ENCODE assay signal across 28 cellular contexts in the genomic region with DNA sequence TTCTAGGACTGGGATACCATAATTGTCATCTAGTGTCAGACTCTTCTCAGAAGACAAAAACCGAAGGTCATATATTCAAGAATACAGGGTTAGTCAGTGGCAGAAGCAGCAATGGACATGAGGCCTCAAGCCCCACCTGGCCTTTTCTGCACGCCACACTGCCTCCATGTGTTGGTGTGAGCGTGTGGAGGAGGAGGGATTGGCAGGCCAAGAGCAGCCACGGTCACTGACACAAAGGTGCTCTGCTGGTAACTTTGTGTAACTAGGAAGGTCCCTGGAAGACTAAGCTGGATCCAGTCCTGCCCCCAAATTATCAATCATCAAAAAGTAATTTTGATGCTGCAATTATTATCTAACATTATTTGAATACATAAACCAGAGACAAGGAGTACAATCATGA. TPM values are rescaled to one million over a fixed set of nuclear protein-coding genes. Genes with fewer than 3 reads are reported as not detected.
"Had no signal": no experiment of that assay in that cellular context is flagged by ENCODE, and none has a peak within 500 bp of the region (broad histone marks: within the 10 kb centered on the region; RNA-seq: fewer than 3 reads in every experiment).

No MANE protein-coding gene starts in this region.

- H3K9me3 Mint-ChIP-seq: activated naive CD4-positive, alpha-beta T cell treated with anti-CD3 and anti-CD28 coated beads, Interleukin-2, amount 50 U/mL, for 24 hours had no signal

- H3K4me3 Mint-ChIP-seq: activated naive CD4-positive, alpha-beta T cell treated with anti-CD3 and anti-CD28 coated beads, Interleukin-2, amount 50 U/mL, for 24 hours; dendritic cell treated with granulocyte-macrophage colony-stimulating factor and Interleukin-4, amounts not matched to agents 40 ng/mL and 50 ng/mL, for 4 days; naive thymus-derived CD4-positive, alpha-beta T cell; neural crest cell; T-helper 2 cell treated with Interferon-gamma antibody and Interleukin-4, amounts not matched to agents 5 μg/mL and 100 μg/mL, for 36 hours had no signal

- H3K4me1 ChIP-seq: body of pancreas, heart right ventricle, lower lobe of right lung, sigmoid colon, upper lobe of left lung had no signal

- H3K27me3 Mint-ChIP-seq: activated naive CD4-positive, alpha-beta T cell treated with anti-CD3 and anti-CD28 coated beads, Interleukin-2, amount 50 U/mL, for 24 hours had no signal

- ATAC-seq: body of pancreas; heart right ventricle; left lobe of liver; lower lobe of right lung; naive thymus-derived CD4-positive, alpha-beta T cell had no signal

- H3K27me3 ChIP-seq: body of pancreas, sigmoid colon, upper lobe of left lung had no signal

- H3K27ac ChIP-seq: body of pancreas, heart right ventricle, lower lobe of right lung, sigmoid colon, thoracic aorta, upper lobe of left lung, VCaP had no signal

- H3K4me2 ChIP-seq: smooth muscle cell had no signal

- H3K9me3 ChIP-seq: body of pancreas had no signal

- H3K36me3 ChIP-seq: heart right ventricle, lower lobe of right lung, sigmoid colon, thoracic aorta, upper lobe of left lung had no signal

- H3K4me3 ChIP-seq: body of pancreas, heart right ventricle, lower lobe of right lung, sigmoid colon, smooth muscle cell, thoracic aorta, upper lobe of left lung had no signal

- H3K4me1 Mint-ChIP-seq: activated naive CD4-positive, alpha-beta T cell treated with anti-CD3 and anti-CD28 coated beads, Interleukin-2, amount 50 U/mL, for 24 hours; neural crest cell had no signal

- H3K27ac Mint-ChIP-seq: activated naive CD4-positive, alpha-beta T cell treated with anti-CD3 and anti-CD28 coated beads, Interleukin-2, amount 50 U/mL, for 24 hours; dendritic cell treated with granulocyte-macrophage colony-stimulating factor and Interleukin-4, amounts not matched to agents 40 ng/mL and 50 ng/mL, for 4 days; naive thymus-derived CD4-positive, alpha-beta T cell; T-helper 2 cell treated with Interferon-gamma antibody and Interleukin-4, amounts not matched to agents 5 μg/mL and 100 μg/mL, for 36 hours had no signal

- DNase-seq: activated gamma-delta T cell treated with Interleukin-2 at 50 U/mL for 16 hours; activated T-cell treated with anti-CD3 and anti-CD28 coated beads, Interleukin-2, amount 50 U/mL, for 1 hour; anterior cingulate cortex; body of pancreas; effector CD4-positive, alpha-beta T cell; erythroblast; foreskin fibroblast; heart right ventricle; kidney; lower lobe of right lung; naive thymus-derived CD4-positive, alpha-beta T cell; occipital lobe; posterior cingulate gyrus; sigmoid colon; stimulated activated CD4-positive, alpha-beta T cell treated with anti-CD3 and anti-CD28 coated beads, Interleukin-15, amount 100 ng/mL, for 24 hours; stimulated activated CD4-positive, alpha-beta T cell treated with anti-CD3 and anti-CD28 coated beads, Interleukin-2, amount 100 ng/mL, for 48 hours; stimulated activated CD8-positive, alpha-beta memory T cell treated with anti-CD3 and anti-CD28 coated beads, Interleukin-4, amount 100 ng/mL, for 48 hours; stimulated activated naive CD4-positive, alpha-beta T cell treated with Interleukin-2 at 50 U/mL for 16 hours; upper lobe of left lung had no signal

RNA-seq across cellular contexts. Expression of gene HSF2BP, which starts 34.9 kb away (rescaled TPM):
- total RNA-seq: cardiac septum had no signal
